20 cellular contexts compared by ENCODE assay signal in genomic region chr13:108993346-108993745, GRCh38.
A peak's percentile ranks its signal among the peaks of the same experiment; 100 is the strongest.
DNase-seq lines count a peak whose midpoint lies in the region; ATAC-seq and TF ChIP-seq lines count a peak whose summit lies in the region.
"Had no signal": no experiment of that assay in that cellular context is flagged by ENCODE, and none has a peak within 500 bp of the region (broad histone marks: within the 10 kb centered on the region; RNA-seq: fewer than 3 reads in every experiment).

No MANE protein-coding gene starts in this region.

- H4K20me1 ChIP-seq in GM23338 (replicated peaks; ENCODE audit: insufficient read depth), result no peaks in the 10 kb centered on the region; the same call in 1 of the 2 replicates
- H4K20me1 ChIP-seq in mammary epithelial cell (ENCODE audit: insufficient read depth, low read length), result no peaks in the 10 kb centered on the region

- CTCF ChIA-PET in mammary epithelial cell (lab: Charles Lee; ENCODE audit: low non-redundant PET), result no interaction called here

- peaks cover 23% of the 10 kb centered on the region for H3K4me1 Mint-ChIP-seq in GM23338
- H3K4me1 Mint-ChIP-seq: nephron; stimulated activated naive B cell treated with anti-CD40 and anti-IgM and Interleukin-4, amounts not matched to agents 10 μg/mL and 1 μg/mL and 100 μg/mL, for 72 hours had no signal

- ATAC-seq in GM23338 (no peak), right cardiac atrium (no peak), SK-N-SH treated with all-trans-retinoic acid at 6 μM for 48 hours (no peak)
- ATAC-seq: gastrocnemius medialis; HepG2; stimulated activated naive B cell treated with anti-CD40 and anti-IgM and Interleukin-4, amounts not matched to agents 10 μg/mL and 1 μg/mL and 100 μg/mL, for 72 hours had no signal

- intact Hi-C loops in mammary epithelial cell (cut with micrococcal nuclease), result no loop called here
- intact Hi-C loops in right cardiac atrium (cut with DNase I), result no loop called here

- TF ChIP-seq CTCF in GM23338 (conservative IDR thresholded peaks at IDR 0.05; ENCODE audit: low read depth in 2 of 2), result no peak
- TF ChIP-seq CTCF in mammary epithelial cell (conservative IDR thresholded peaks at IDR 0.05 in 1 of 2, IDR thresholded peaks at IDR 0.05 in 1 of 2; ENCODE audit: extremely low read depth in 1 of 2, insufficient read depth in 1 of 2, low read depth in 1 of 2, low read length in 2 of 2), result no peak
- no peak for TF ChIP-seq CTCF in retinal pigment epithelial cell (conservative IDR thresholded peaks at IDR 0.05; ENCODE audit: low read depth, low read length)

- no peaks in the 10 kb centered on the region for H3K9me3 Mint-ChIP-seq in GM23338
- H3K9me3 Mint-ChIP-seq: nephron had no signal

- WGBS in mammary epithelial cell (ENCODE audit: low coverage, missing lambda C conversion rate), result 36% methylated on average over 5 of the region's 5 CpGs
- 75% methylated on average over 5 of the region's 5 CpGs for WGBS in right cardiac atrium

- peak overlapping the region; percentile 51 for H3K27ac Mint-ChIP-seq in GM23338
- H3K27ac Mint-ChIP-seq: nephron; stimulated activated naive B cell treated with anti-CD40 and anti-IgM and Interleukin-4, amounts not matched to agents 10 μg/mL and 1 μg/mL and 100 μg/mL, for 72 hours had no signal

- no peaks in the 10 kb centered on the region for H3K36me3 ChIP-seq in GM23338 (ENCODE audit: insufficient read depth)
- H3K36me3 ChIP-seq in mammary epithelial cell (ENCODE audit: insufficient read depth, low read length), result no peaks in the 10 kb centered on the region
- H3K36me3 ChIP-seq: gastrocnemius medialis, HAP-1, sigmoid colon, tibial nerve had no signal

- H3K4me3 ChIP-seq in GM23338 (no peak overlapping the region), mammary epithelial cell (replicated peaks in 1 of 3; ENCODE audit: insufficient read depth in 1 of 3, low read depth in 2 of 3, low read length in 3 of 3) (no peak overlapping the region), retinal pigment epithelial cell (ENCODE audit: low read length) (no peak overlapping the region), right cardiac atrium (ENCODE audit: low read length) (no peak overlapping the region)
- H3K4me3 ChIP-seq: gastrocnemius medialis, HAP-1, sigmoid colon, tibial nerve had no signal

- H3K79me2 ChIP-seq in GM23338 (replicated peaks; ENCODE audit: insufficient read depth) (no peaks in the 10 kb centered on the region), mammary epithelial cell (ENCODE audit: insufficient read depth, low read length) (no peaks in the 10 kb centered on the region)
- H3K79me2 ChIP-seq: parathyroid adenoma had no signal

- BruUV-seq in mammary epithelial cell (replicated peaks; lab: Mats Ljungman, UMichigan), result no TSS peak

- H3K4me2 ChIP-seq in GM23338 (no peak overlapping the region), mammary epithelial cell (ENCODE audit: insufficient read depth, low read depth, low read length) (no peak overlapping the region)

- no peak overlapping the region for H3K4me3 Mint-ChIP-seq in GM23338
- H3K4me3 Mint-ChIP-seq: nephron; stimulated activated naive B cell treated with anti-CD40 and anti-IgM and Interleukin-4, amounts not matched to agents 10 μg/mL and 1 μg/mL and 100 μg/mL, for 72 hours had no signal

- no peak overlapping the region for H3K9ac ChIP-seq in mammary epithelial cell (ENCODE audit: insufficient read depth, low read length)
- H3K9ac ChIP-seq: parathyroid adenoma had no signal

- peaks cover 2% of the 10 kb centered on the region for H3K27me3 Mint-ChIP-seq in GM23338 (ENCODE audit: insufficient read depth, low read depth, poor library complexity)

- H3K9me3 ChIP-seq in mammary epithelial cell (replicated peaks; ENCODE audit: insufficient read depth, low read length) (no peaks in the 10 kb centered on the region), right cardiac atrium (ENCODE audit: control insufficient read depth, low read length) (no peaks in the 10 kb centered on the region)
- H3K9me3 ChIP-seq: gastrocnemius medialis, HAP-1, sigmoid colon, tibial nerve had no signal

- no peak overlapping the region for H3K27ac ChIP-seq in GM23338 (ENCODE audit: low read depth)
- no peak overlapping the region for H3K27ac ChIP-seq in mammary epithelial cell (ENCODE audit: insufficient read depth, low read depth, low read length)
- no peak overlapping the region for H3K27ac ChIP-seq in right cardiac atrium (ENCODE audit: low read length)
- H3K27ac ChIP-seq: gastrocnemius medialis, parathyroid adenoma, sigmoid colon, tibial nerve, VCaP had no signal

- dilution Hi-C loops in mammary epithelial cell (cut with HindIII; ENCODE audit: low sequenced_read_pairs), result no loop called here

- no peaks in the 10 kb centered on the region for H3K36me3 Mint-ChIP-seq in GM23338 (ENCODE audit: low read depth)
- H3K36me3 Mint-ChIP-seq: stimulated activated naive B cell treated with anti-CD40 and anti-IgM and Interleukin-4, amounts not matched to agents 10 μg/mL and 1 μg/mL and 100 μg/mL, for 72 hours had no signal

- H3K4me1 ChIP-seq in GM23338 (ENCODE audit: insufficient read depth), result peaks cover 13% of the 10 kb centered on the region; the same call in 1 of the 2 replicates
- peaks cover 4% of the 10 kb centered on the region for H3K4me1 ChIP-seq in mammary epithelial cell (ENCODE audit: insufficient read depth, low read length)
- no peaks in the 10 kb centered on the region for H3K4me1 ChIP-seq in right cardiac atrium (ENCODE audit: control insufficient read depth, insufficient read depth, low read length)
- H3K4me1 ChIP-seq: gastrocnemius medialis, HAP-1, parathyroid adenoma, sigmoid colon, tibial nerve had no signal

- H3K9me2 ChIP-seq in GM23338 (ENCODE audit: insufficient read depth), result no peaks in the 10 kb centered on the region

- DNase-seq in GM23338 (ENCODE audit: low spot score), result no peak
- DNase-seq in NOMO-1 treated with dmso at 0.1 percent for 144 hours (lab: John Stamatoyannopoulos, UW; ENCODE audit: unreplicated experiment), result peak; percentile 42
- DNase-seq in mammary epithelial cell, result peak; percentile 50
- DNase-seq in retinal pigment epithelial cell (ENCODE audit: low read depth), result peak; percentile 37
- no peak for DNase-seq in right cardiac atrium
- DNase-seq in DMS 273 (lab: John Stamatoyannopoulos, UW; ENCODE audit: unreplicated experiment), result no peak
- DNase-seq: activated CD8-positive, alpha-beta memory T cell treated with anti-CD3 and anti-CD28 coated beads, Interleukin-2, amount 50 U/mL, for 48 hours; gastrocnemius medialis; kidney glomerular epithelial cell; NCI-H2029; SHP77 treated with DMSO at 0.1 percent for 48 hours; sigmoid colon; stimulated activated naive B cell treated with anti-CD40 and anti-IgM and Interleukin-4, amounts not matched to agents 10 μg/mL and 1 μg/mL and 100 μg/mL, for 72 hours had no signal

- H3F3A ChIP-seq in GM23338 (replicated peaks; ENCODE audit: low read depth), result no peaks in the 10 kb centered on the region

- in situ Hi-C loops in mammary epithelial cell (cut with MboI; ENCODE audit: low sequenced_read_pairs in 2 of 2), result no loop called here

- H3K27me3 ChIP-seq in GM23338 (ENCODE audit: insufficient read depth), result no peaks in the 10 kb centered on the region
- no peaks in the 10 kb centered on the region for H3K27me3 ChIP-seq in mammary epithelial cell (ENCODE audit: insufficient read depth, low read length)
- H3K27me3 ChIP-seq in right cardiac atrium (ENCODE audit: control insufficient read depth, insufficient read depth), result no peaks in the 10 kb centered on the region
- H3K27me3 ChIP-seq: gastrocnemius medialis, sigmoid colon, tibial nerve had no signal

- H2AFZ ChIP-seq in GM23338 (no peak overlapping the region), mammary epithelial cell (ENCODE audit: low read depth, low read length) (peak overlapping the region; percentile 37)
- H2AFZ ChIP-seq: parathyroid adenoma had no signal

TF ChIP-seq in SK-N-SH treated with all-trans-retinoic acid at 6 μM for 48 hours, 23 proteins besides CTCF, POLR2A, EP300 and RAD21:
- no peak for TF ChIP-seq PATZ1 (CRISPR knock-in tag; IDR thresholded peaks at IDR 0.05; ENCODE audit: borderline replicate concordance)
- no peak for TF ChIP-seq BACH2 (CRISPR knock-in tag; IDR thresholded peaks at IDR 0.05; ENCODE audit: borderline replicate concordance)
- TF ChIP-seq ZFP30 (CRISPR knock-in tag; IDR thresholded peaks at IDR 0.05), result no peak
- TF ChIP-seq RARB (CRISPR knock-in tag; IDR thresholded peaks at IDR 0.05), result no peak
- TF ChIP-seq PPARA (CRISPR knock-in tag; IDR thresholded peaks at IDR 0.05; ENCODE audit: borderline replicate concordance), result no peak
- TF ChIP-seq CSDC2 (CRISPR knock-in tag; IDR thresholded peaks at IDR 0.05), result no peak
- no peak for TF ChIP-seq ARNTL (CRISPR knock-in tag; IDR thresholded peaks at IDR 0.05; ENCODE audit: borderline replicate concordance, low read depth)

Comparison
In these comparisons a context has a peak if more than half of its experiments do, and no peak if none do; other contexts are left out.
1. DNase-seq: peak in NOMO-1 treated with dmso at 0.1 percent for 144 hours (single experiment), mammary epithelial cell (single experiment) and retinal pigment epithelial cell (single experiment); none in GM23338 (single experiment), right cardiac atrium (0 of 3) and DMS 273 (single experiment).